19 cellular contexts compared by ENCODE assay signal in the genomic region with DNA sequence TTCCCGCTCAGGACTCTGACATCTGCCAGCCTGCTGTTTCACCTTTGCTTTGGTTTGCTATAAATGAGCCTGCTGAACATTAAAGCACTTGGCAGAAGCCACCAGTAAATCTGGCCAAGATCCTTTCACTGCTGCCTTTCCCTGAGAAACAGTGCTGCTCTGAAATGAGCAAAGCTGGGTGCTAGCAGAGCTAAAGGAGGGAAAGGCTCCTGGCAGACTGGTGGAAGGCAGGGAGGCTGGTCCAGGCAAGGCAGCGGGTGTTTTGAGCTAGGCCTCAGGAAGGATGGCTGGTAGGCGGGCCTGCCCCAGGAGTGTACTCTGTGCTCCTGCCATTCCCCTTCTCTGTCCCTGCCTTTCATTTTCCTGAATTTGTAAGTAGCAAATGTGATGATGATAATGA. TPM values are rescaled to one million over a fixed set of nuclear protein-coding genes. Genes with fewer than 3 reads are reported as not detected.
DNase-seq lines count a peak whose midpoint lies in the region; ATAC-seq and TF ChIP-seq lines count a peak whose summit lies in the region.
"Had no signal": no experiment of that assay in that cellular context is flagged by ENCODE, and none has a peak within 500 bp of the region (broad histone marks: within the 10 kb centered on the region; RNA-seq: fewer than 3 reads in every experiment).

No MANE protein-coding gene starts in this region.

- H3K36me3 ChIP-seq in adipocyte (ENCODE audit: control insufficient read depth, insufficient read depth, low read length, severe bottlenecking): peaks cover 45% of the 10 kb centered on the region
- peaks cover 24 to 37% of the 10 kb centered on the region in 2 experiments for H3K36me3 ChIP-seq in mesenchymal stem cell (ENCODE audit: control insufficient read depth in 1 of 2, insufficient read depth in 2 of 2, low read depth in 1 of 2, low read length in 2 of 2)
- H3K36me3 ChIP-seq in transverse colon: peaks cover 0 to 19% (median 9%) of the 10 kb centered on the region in 4 donors

- H4K91ac ChIP-seq in mesenchymal stem cell (ENCODE audit: low read length): no peak overlapping the region

- no peak overlapping the region for H3K27ac Mint-ChIP-seq in Calu3 (ENCODE audit: unreplicated experiment)
- H3K27ac Mint-ChIP-seq: activated T-cell treated with anti-CD3 and anti-CD28 coated beads, Interleukin-2, amount 50 U/mL, for 72 hours; IgD-negative memory B cell; memory B cell had no signal

- H2AK5ac ChIP-seq in mesenchymal stem cell (ENCODE audit: low read length, severe bottlenecking): no peak overlapping the region

- no peak overlapping the region for H2BK120ac ChIP-seq in mesenchymal stem cell (ENCODE audit: low read depth, low read length)

- intact Hi-C loops in transverse colon (cut with DNase I; ENCODE audit: low total_unique reads): no loop called here
- intact Hi-C loops in Calu3 (cut with micrococcal nuclease; ENCODE audit: unreplicated experiment): no loop called here

- H3K27me3 Mint-ChIP-seq in Calu3 (ENCODE audit: unreplicated experiment): no peaks in the 10 kb centered on the region
- H3K27me3 Mint-ChIP-seq: IgD-negative memory B cell, memory B cell had no signal

- no peak overlapping the region for H3K4me3 Mint-ChIP-seq in Calu3 (ENCODE audit: low read depth, unreplicated experiment)
- H3K4me3 Mint-ChIP-seq: activated T-cell treated with anti-CD3 and anti-CD28 coated beads, Interleukin-2, amount 50 U/mL, for 72 hours; IgD-negative memory B cell; memory B cell had no signal

- no peak overlapping the region for H2BK5ac ChIP-seq in mesenchymal stem cell (ENCODE audit: low read depth, low read length, poor library complexity, severe bottlenecking)

- no peak overlapping the region for H3K18ac ChIP-seq in mesenchymal stem cell (ENCODE audit: low read depth in 1 of 2, low read length in 2 of 2)

- no TSS peak for BruUV-seq in Calu3 (replicated peaks; lab: Mats Ljungman, UMichigan)

- TF ChIP-seq CTCF in transverse colon (IDR thresholded peaks at IDR 0.05) (no peak), Calu3 (IDR thresholded peaks at IDR 0.05; ENCODE audit: unreplicated experiment) (no peak)

- WGBS in mesenchymal stem cell: 100% methylated on average over 3 of the region's 3 CpGs
- WGBS in transverse colon (ENCODE audit: low coverage in 1 of 2), 2 donors: 86 to 100% methylated on average over 1 to 3 of the region's 3 CpGs

- H3K23ac ChIP-seq in mesenchymal stem cell (ENCODE audit: low read length in 2 of 2): no peak overlapping the region

- no peak overlapping the region for H2AFZ ChIP-seq in mesenchymal stem cell (ENCODE audit: low read depth, low read length)

- no peaks in the 10 kb centered on the region for H3K36me3 Mint-ChIP-seq in Calu3 (ENCODE audit: insufficient read depth, unreplicated experiment)

- no peak for ATAC-seq in esophagus mucosa
- no peak for ATAC-seq in HG03571 (IDR thresholded peaks at IDR 0.05; ENCODE audit: unreplicated experiment)
- ATAC-seq: activated T-cell treated with anti-CD3 and anti-CD28 coated beads, Interleukin-2, amount 50 U/mL, for 72 hours; PC-3 had no signal

- no peak overlapping the region for H2BK15ac ChIP-seq in mesenchymal stem cell (ENCODE audit: low read depth, poor library complexity, severe bottlenecking)

- H3K4me2 ChIP-seq in mesenchymal stem cell (ENCODE audit: low read length, poor library complexity, severe bottlenecking): no peak overlapping the region
- H3K4me2 ChIP-seq: BLaER1 treated with 17β-estradiol and CSF1 and Interleukin-3, amounts not matched to agents 10 nM and 100 nM; SK-N-SH had no signal

- DNase-seq in adipocyte (ENCODE audit: low read depth) (no peak), fibroblast of gingiva (ENCODE audit: low read depth) (peak; percentile 26), mesenchymal stem cell (no peak), transverse colon (no peak), Calu3 (no peak)
- DNase-seq: activated T-cell treated with anti-CD3 and anti-CD28 coated beads, Interleukin-2, amount 50 U/mL, for 72 hours; NCI-H1048; NCI-H510A treated with DMSO at 0.1 percent for 48 hours; PC-3; SK-N-SH; spleen; stimulated activated naive CD4-positive, alpha-beta T cell treated with Interleukin-2 at 50 U/mL for 16 hours had no signal

- H3K9me3 ChIP-seq in adipocyte (ENCODE audit: control insufficient read depth, low read length): no peaks in the 10 kb centered on the region
- H3K9me3 ChIP-seq in mesenchymal stem cell (ENCODE audit: control insufficient read depth, low read length): no peaks in the 10 kb centered on the region
- H3K9me3 ChIP-seq in transverse colon: no peaks in the 10 kb centered on the region
- H3K9me3 ChIP-seq: BLaER1 treated with 17β-estradiol and CSF1 and Interleukin-3, amounts not matched to agents 10 nM and 100 nM; HAP-1; SK-N-SH; spleen; vagina had no signal

- peak overlapping the region in 1 of 2 experiments; percentile 18 for H2BK12ac ChIP-seq in mesenchymal stem cell (ENCODE audit: low read length in 2 of 2)

- peak overlapping the region; percentile 32 for H3K9ac ChIP-seq in adipocyte (ENCODE audit: low read length)
- H3K9ac ChIP-seq in mesenchymal stem cell (ENCODE audit: low read length): no peak overlapping the region
- H3K9ac ChIP-seq: SK-N-SH had no signal

- H3K4me1 Mint-ChIP-seq in Calu3 (ENCODE audit: low read depth, unreplicated experiment): no peaks in the 10 kb centered on the region

- no peak for TF ChIP-seq POLR2A in transverse colon (IDR thresholded peaks at IDR 0.05)

- peaks cover 12% of the 10 kb centered on the region for H3K79me1 ChIP-seq in mesenchymal stem cell (replicated peaks; ENCODE audit: low read length, poor library complexity, severe bottlenecking)

- in situ Hi-C loops in transverse colon (cut with MboI; ENCODE audit: low pct_ligation_motif_present in 1 of 4, low pct_unique_long_range_greater_than_20kb in 1 of 4, low sequenced_read_pairs in 3 of 4): no loop called here

- H3K4me1 ChIP-seq in adipocyte (ENCODE audit: control insufficient read depth, insufficient read depth, low read length) (peaks cover 12% of the 10 kb centered on the region), mesenchymal stem cell (ENCODE audit: control insufficient read depth, insufficient read depth, low read depth, low read length) (peaks cover 3% of the 10 kb centered on the region), transverse colon (peaks cover 0 to 9% (median 2%) of the 10 kb centered on the region in 4 donors)
- H3K4me1 ChIP-seq: HAP-1, vagina had no signal

- no peaks in the 10 kb centered on the region for H3K27me3 ChIP-seq in adipocyte (replicated peaks; ENCODE audit: control insufficient read depth, insufficient read depth, low read length)
- H3K27me3 ChIP-seq in mesenchymal stem cell (ENCODE audit: control insufficient read depth in 1 of 2, insufficient read depth in 1 of 2, low read length in 2 of 2): no peaks in the 10 kb centered on the region
- no peaks in the 10 kb centered on the region for H3K27me3 ChIP-seq in transverse colon
- H3K27me3 ChIP-seq: BLaER1 treated with 17β-estradiol and CSF1 and Interleukin-3, amounts not matched to agents 10 nM and 100 nM; spleen; vagina had no signal

- CTCF ChIA-PET in Calu3 (lab: Charles Lee): interaction anchor here (0.6 kb wide), 1 partner anchor 211 kb away, joined by 3 read pairs; no protein-coding TSS in a partner anchor

- H3K14ac ChIP-seq in mesenchymal stem cell (ENCODE audit: low read length in 2 of 2): no peak overlapping the region

- no peak overlapping the region for H3K4me3 ChIP-seq in adipocyte (ENCODE audit: low read length)
- H3K4me3 ChIP-seq in mesenchymal stem cell (ENCODE audit: insufficient read depth in 1 of 2, low read depth in 1 of 2, low read length in 2 of 2): no peak overlapping the region
- no peak overlapping the region for H3K4me3 ChIP-seq in transverse colon
- H3K4me3 ChIP-seq: BLaER1 treated with 17β-estradiol and CSF1 and Interleukin-3, amounts not matched to agents 10 nM and 100 nM; HAP-1; spleen; vagina had no signal

- peak overlapping the region; percentile 0 for H4K8ac ChIP-seq in mesenchymal stem cell (ENCODE audit: low read length)

- TF ChIP-seq EP300 in transverse colon (IDR thresholded peaks at IDR 0.05; ENCODE audit: low read depth): no peak

- H3K9me3 Mint-ChIP-seq in Calu3 (ENCODE audit: low read depth, unreplicated experiment): no peaks in the 10 kb centered on the region
- H3K9me3 Mint-ChIP-seq: activated T-cell treated with anti-CD3 and anti-CD28 coated beads, Interleukin-2, amount 50 U/mL, for 72 hours had no signal

- H3K27ac ChIP-seq in mesenchymal stem cell (ENCODE audit: low read length, poor library complexity, severe bottlenecking) (no peak overlapping the region), transverse colon (peak overlapping the region; percentile 10 to 60 (median 44))
- H3K27ac ChIP-seq: BLaER1 treated with 17β-estradiol and CSF1 and Interleukin-3, amounts not matched to agents 10 nM and 100 nM; spleen; vagina had no signal

- no peak overlapping the region for H3K4ac ChIP-seq in mesenchymal stem cell (ENCODE audit: low read depth in 1 of 2, low read length in 2 of 2)

RNA-seq across cellular contexts. Expression of a gene that starts 52.5 kb away (rescaled TPM):
- polyA plus RNA-seq in mesenchymal stem cell (2013, experiment 1 of 2): 2.3 TPM
- polyA plus RNA-seq in mesenchymal stem cell (2013, experiment 2 of 2): 2.3 TPM
- total RNA-seq in transverse colon (10 to 100 TPM; 14.2 to 27.9 (median 20.2) TPM), Calu3 (2022) (0.66 and 0.71 TPM in 2 replicates), esophagus mucosa (29.9 TPM)

RNA-seq across cellular contexts. Expression of a gene that starts 53.6 kb away (rescaled TPM):
- polyA plus RNA-seq in mesenchymal stem cell (2013, experiment 1 of 2): 34.4 TPM
- 34.5 TPM for polyA plus RNA-seq in mesenchymal stem cell (2013, experiment 2 of 2)
- total RNA-seq in transverse colon (100 to 1,000 TPM in 1 of 4 donors, 10 to 100 TPM in 3; 46.0 to 142 (median 53.6) TPM), Calu3 (2022) (45.7 and 47.1 TPM in 2 replicates), esophagus mucosa (36.5 TPM)

RNA-seq across cellular contexts. Expression of a gene that starts 53.6 kb away (rescaled TPM):
- polyA plus RNA-seq in mesenchymal stem cell (2013, experiment 1 of 2): 16.4 TPM
- polyA plus RNA-seq in mesenchymal stem cell (2013, experiment 2 of 2): 15.7 TPM
- 1 to 10 TPM in 3 of 4 donors, under 1 TPM in 1; 0.80 to 9.7 (median 4.6) TPM for total RNA-seq in transverse colon
- total RNA-seq in Calu3 (2022): 13.1 and 14.1 TPM in 2 replicates
- 15.7 TPM for total RNA-seq in esophagus mucosa
